ENCODE assay signal across 9 cellular contexts in genomic region chr1:103307751-103308150, GRCh38.
"Had no signal": no experiment of that assay in that cellular context is flagged by ENCODE, and none has a peak within 500 bp of the region (broad histone marks: within the 10 kb centered on the region; RNA-seq: fewer than 3 reads in every experiment).

No MANE protein-coding gene starts in this region.

- H3K36me3 ChIP-seq: HAP-1 had no signal

- ATAC-seq: HCT116 had no signal

- H3K4me1 ChIP-seq: HAP-1 had no signal

- DNase-seq: GM23248, GOT3, H7, HFFc6, KBM-7 had no signal

- H3K9ac ChIP-seq: GM23248, KMS-11 had no signal

- H3K27ac ChIP-seq: GM23248, HL-60, KMS-11 had no signal

- H2AFZ ChIP-seq: GM23248 had no signal

- H3K4me3 ChIP-seq: GM23248, HAP-1 had no signal

- H3K4me2 ChIP-seq: KMS-11 had no signal

- H3K9me3 ChIP-seq: HAP-1 had no signal
